In the genomic region with DNA sequence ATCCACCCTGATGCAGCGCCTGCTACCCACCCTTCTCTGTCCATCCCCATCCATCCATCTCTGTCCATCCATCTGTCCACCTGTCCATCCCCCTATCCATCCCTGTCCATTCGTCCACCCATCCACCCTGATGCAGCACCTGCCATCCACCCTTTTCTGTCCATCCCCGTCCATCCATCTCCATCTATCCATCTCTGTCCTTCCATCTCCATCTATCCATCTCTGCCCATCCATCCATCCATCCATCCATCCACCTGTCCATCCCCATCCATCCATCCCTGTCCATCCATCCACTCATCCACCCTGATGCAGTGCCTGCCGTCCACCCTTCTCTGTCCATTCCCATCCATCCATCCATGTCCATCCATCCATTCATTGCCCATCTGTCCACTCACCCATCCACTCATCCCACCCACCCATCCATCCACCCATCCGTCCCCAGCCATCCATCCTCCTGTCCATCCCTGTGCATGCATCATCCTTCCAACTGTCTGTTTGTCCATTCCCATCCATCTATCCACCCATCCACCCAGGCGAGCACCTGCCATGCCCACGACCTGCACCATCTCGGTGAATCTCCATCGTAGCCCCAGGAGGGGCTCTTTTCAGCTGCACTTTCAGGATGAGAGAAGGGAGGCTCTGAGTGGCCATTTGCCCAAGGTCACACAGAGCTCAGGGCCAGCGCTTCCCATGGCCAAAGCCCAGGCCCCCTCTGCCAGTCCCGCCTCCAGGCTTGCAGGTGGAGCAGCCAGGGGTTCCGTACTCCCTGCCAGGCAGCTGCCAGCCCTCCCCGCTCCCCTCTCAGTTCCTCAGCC, we compare ENCODE assay signal across 30 cellular contexts.
A peak's percentile ranks its signal among the peaks of the same experiment; 100 is the strongest.
DNase-seq lines count a peak whose midpoint lies in the region; ATAC-seq, FAIRE-seq and TF ChIP-seq lines count a peak whose summit lies in the region.
"Had no signal": no experiment of that assay in that cellular context is flagged by ENCODE, and none has a peak within 500 bp of the region (broad histone marks: within the 10 kb centered on the region; RNA-seq: fewer than 3 reads in every experiment).

No MANE protein-coding gene starts in this region.

- no peak overlapping the region for H2AK5ac ChIP-seq in H1 (ENCODE audit: low read depth, low read length)
- H2AK5ac ChIP-seq in trophoblast cell (ENCODE audit: low read length), result no peak overlapping the region

- H3K4me2 ChIP-seq in H1 (ENCODE audit: insufficient read depth in 1 of 2, low read depth in 2 of 2, low read length in 2 of 2) (no peak overlapping the region), trophoblast cell (ENCODE audit: low read length) (no peak overlapping the region)
- H3K4me2 ChIP-seq: A549 had no signal

- H3K4me3 ChIP-seq in H1 (ENCODE audit: extremely low read depth in 1 of 4, insufficient read depth in 2 of 4, low read depth in 3 of 4, low read length in 4 of 4) (no peak overlapping the region), trophoblast cell (ENCODE audit: low read depth, low read length) (peak overlapping the region; percentile 32), brain microvascular endothelial cell (ENCODE audit: low read depth, low read length) (no peak overlapping the region)
- H3K4me3 ChIP-seq: A549, adrenal gland, dorsolateral prefrontal cortex, sigmoid colon, suprapubic skin, uterus had no signal

- peak overlapping the region; percentile 8 for H3K27ac Mint-ChIP-seq in stimulated activated naive CD8-positive, alpha-beta T cell treated with anti-CD3 and anti-CD28 coated beads, Interleukin-15, Interleukin-2, amounts not matched to agents 100 ng/mL and 50 ng/mL, for 24 hours
- H3K27ac Mint-ChIP-seq in activated T-cell treated with anti-CD3 and anti-CD28 coated beads, Interleukin-2, amount 50 U/mL, for 24 hours, result no peak overlapping the region
- H3K27ac Mint-ChIP-seq: activated CD8-positive, alpha-beta T cell treated with anti-CD3 and anti-CD28 coated beads for 36 hours; activated naive CD4-positive, alpha-beta T cell treated with anti-CD3 and anti-CD28 coated beads for 36 hours; T-helper 2 cell treated with Interferon-gamma antibody and Interleukin-4, amounts not matched to agents 5 μg/mL and 100 μg/mL, for 36 hours had no signal

- H3K23ac ChIP-seq in H1 (ENCODE audit: insufficient read length) (no peak overlapping the region), trophoblast cell (ENCODE audit: low read length) (no peak overlapping the region)

- DNase-seq in stimulated activated naive CD8-positive, alpha-beta T cell treated with anti-CD3 and anti-CD28 coated beads, Interleukin-15, Interleukin-2, amounts not matched to agents 100 U/mL and 50 U/mL, for 24 hours, result no peak
- DNase-seq in H1 (ENCODE audit: low read depth in 1 of 2, low spot score in 2 of 2) (no peak), trophoblast cell (no peak), brain microvascular endothelial cell (no peak), Kasumi-1 (lab: John Stamatoyannopoulos, UW) (no peak)
- no peak for DNase-seq in activated T-cell treated with anti-CD3 and anti-CD28 coated beads, Interleukin-2, amount 50 U/mL, for 24 hours
- DNase-seq: activated CD8-positive, alpha-beta memory T cell treated with anti-CD3 and anti-CD28 coated beads, Interleukin-2, amount 50 U/mL, for 48 hours; activated CD8-positive, alpha-beta T cell treated with anti-CD3 and anti-CD28 coated beads for 36 hours; activated naive CD4-positive, alpha-beta T cell treated with anti-CD3 and anti-CD28 coated beads for 36 hours; CD4-positive, alpha-beta memory T cell; cerebellar nuclear complex; DMS 273 treated with DMSO at 0.1 percent for 48 hours; GOT3; mammary epithelial cell; NCI-H1092; NCI-H1694; PC-3; SHP77 treated with DMSO at 0.1 percent for 48 hours; sigmoid colon; stimulated activated CD4-positive, alpha-beta T cell treated with anti-CD3 and anti-CD28 coated beads, Interleukin-4, amount 100 ng/mL, for 24 hours; uterus had no signal

- H3K4me1 ChIP-seq in H1 (replicated peaks in 1 of 4; ENCODE audit: control insufficient read depth in 3 of 4, insufficient read depth in 4 of 4, low read length in 3 of 4), result no peaks in the 10 kb centered on the region
- H3K4me1 ChIP-seq in trophoblast cell (ENCODE audit: control insufficient read depth in 1 of 2, insufficient read depth in 2 of 2, low read length in 2 of 2), result no peaks in the 10 kb centered on the region
- H3K4me1 ChIP-seq: adrenal gland, sigmoid colon, suprapubic skin, uterus had no signal

- no peak for TF ChIP-seq POLR2A in H1 (IDR thresholded peaks at IDR 0.05; ENCODE audit: control extremely low read depth in 1 of 2, low read depth in 2 of 2, low read length in 2 of 2)

- TF ChIP-seq RAD21 in H1 (IDR thresholded peaks at IDR 0.05 in 1 of 2, conservative IDR thresholded peaks at IDR 0.05 in 1 of 2; ENCODE audit: low read depth in 2 of 2, low read length in 2 of 2), result no peak

- no peak for TF ChIP-seq EP300 in H1 (IDR thresholded peaks at IDR 0.05; ENCODE audit: borderline replicate concordance in 1 of 2, low read depth in 2 of 2, low read length in 2 of 2)

- H3K14ac ChIP-seq in H1 (ENCODE audit: insufficient read length) (no peak overlapping the region), trophoblast cell (ENCODE audit: low read length) (no peak overlapping the region)

- H3K56ac ChIP-seq in H1 (replicated peaks; ENCODE audit: insufficient read length, low read depth, low read length), result no peak overlapping the region

- POLR2A ChIA-PET in H1 (lab: Charles Lee; ENCODE audit: partially characterized antibody), result no interaction called here

- H3K23me2 ChIP-seq in H1 (ENCODE audit: low read depth, low read length), result peaks cover 5% of the 10 kb centered on the region

- H2BK120ac ChIP-seq in H1 (replicated peaks; ENCODE audit: low read depth, low read length) (no peak overlapping the region), trophoblast cell (ENCODE audit: insufficient read depth, low read length, poor library complexity) (no peak overlapping the region)

- TF ChIP-seq CTCF in H1 (IDR thresholded peaks at IDR 0.05; ENCODE audit: control extremely low read depth in 1 of 3, insufficient read depth in 1 of 3, low read depth in 1 of 3, low read length in 3 of 3) (no peak), brain microvascular endothelial cell (IDR thresholded peaks at IDR 0.05; ENCODE audit: low read depth, low read length, missing control alignments) (no peak)

- H4K20me1 ChIP-seq in H1 (replicated peaks in 1 of 2; ENCODE audit: control insufficient read depth in 1 of 2, insufficient read depth in 2 of 2, low read length in 2 of 2), result peaks cover 2 to 8% of the 10 kb centered on the region in 2 experiments

- no peak overlapping the region for H3K4ac ChIP-seq in H1 (replicated peaks; ENCODE audit: insufficient read length, low read depth, low read length)
- no peak overlapping the region for H3K4ac ChIP-seq in trophoblast cell (ENCODE audit: low read depth, low read length)

- no peaks in the 10 kb centered on the region for H3K79me2 ChIP-seq in H1 (ENCODE audit: control insufficient read depth in 1 of 2, insufficient read depth in 2 of 2, low read length in 2 of 2)
- H3K79me2 ChIP-seq in trophoblast cell (ENCODE audit: control insufficient read depth, insufficient read depth, low read length, poor library complexity), result no peaks in the 10 kb centered on the region

- H3K9me3 Mint-ChIP-seq in stimulated activated naive CD8-positive, alpha-beta T cell treated with anti-CD3 and anti-CD28 coated beads, Interleukin-15, Interleukin-2, amounts not matched to agents 100 ng/mL and 50 ng/mL, for 24 hours, result no peaks in the 10 kb centered on the region
- no peaks in the 10 kb centered on the region for H3K9me3 Mint-ChIP-seq in activated T-cell treated with anti-CD3 and anti-CD28 coated beads, Interleukin-2, amount 50 U/mL, for 24 hours
- H3K9me3 Mint-ChIP-seq: activated CD8-positive, alpha-beta T cell treated with anti-CD3 and anti-CD28 coated beads for 36 hours; activated naive CD4-positive, alpha-beta T cell treated with anti-CD3 and anti-CD28 coated beads for 36 hours; IgD-negative memory B cell; T-helper 2 cell treated with Interferon-gamma antibody and Interleukin-4, amounts not matched to agents 5 μg/mL and 100 μg/mL, for 36 hours had no signal

- H3K79me1 ChIP-seq in H1 (ENCODE audit: low read depth, low read length) (0 out of 2 replicates have a peak, but pooled peaks cover 2% of the 10 kb centered on the region), trophoblast cell (ENCODE audit: low read length) (no peaks in the 10 kb centered on the region)

- H2BK15ac ChIP-seq in H1 (ENCODE audit: low read length), result no peak overlapping the region

- H3K27ac ChIP-seq in H1 (ENCODE audit: low read depth, low read length), result no peak overlapping the region
- no peak overlapping the region for H3K27ac ChIP-seq in trophoblast cell (ENCODE audit: low read depth, low read length)
- no peak overlapping the region for H3K27ac ChIP-seq in brain microvascular endothelial cell
- H3K27ac ChIP-seq: A549, adrenal gland, sigmoid colon, suprapubic skin, uterus had no signal

- H4K91ac ChIP-seq in H1 (replicated peaks; ENCODE audit: insufficient read length, low read length) (no peak overlapping the region), trophoblast cell (ENCODE audit: low read depth, low read length) (no peak overlapping the region)

- no peak overlapping the region; the same call in 1 of the 2 replicates for H4K8ac ChIP-seq in H1 (ENCODE audit: extremely low read depth, insufficient read depth, low read length)
- no peak overlapping the region for H4K8ac ChIP-seq in trophoblast cell (ENCODE audit: low read depth, low read length)

- H2BK5ac ChIP-seq in H1 (ENCODE audit: low read depth, low read length) (no peak overlapping the region; the same call in 1 of the 2 replicates), trophoblast cell (ENCODE audit: low read depth, low read length, poor library complexity) (no peak overlapping the region)

- no peak overlapping the region for H4K12ac ChIP-seq in trophoblast cell (ENCODE audit: low read depth, low read length)

- peaks cover 16% of the 10 kb centered on the region for H3K4me1 Mint-ChIP-seq in stimulated activated naive CD8-positive, alpha-beta T cell treated with anti-CD3 and anti-CD28 coated beads, Interleukin-15, Interleukin-2, amounts not matched to agents 100 ng/mL and 50 ng/mL, for 24 hours (ENCODE audit: low read depth)
- no peaks in the 10 kb centered on the region for H3K4me1 Mint-ChIP-seq in activated T-cell treated with anti-CD3 and anti-CD28 coated beads, Interleukin-2, amount 50 U/mL, for 24 hours (ENCODE audit: low read depth)

- WGBS in H1 (ENCODE audit: extremely low coverage in 1 of 2, insufficient coverage in 1 of 2, insufficient read length in 1 of 2, insufficient replicate concordance in 2 of 2, low coverage in 1 of 2, low lambda C conversion rate in 2 of 2, missing lambda C conversion rate in 1 of 2), 2 experiments, result 93% methylated on average over 13 of the region's 13 CpGs; no CpG with 5 or more reads in 1 of the 2 experiments
- WGBS in trophoblast cell (ENCODE audit: extremely low coverage, insufficient coverage, insufficient read length), result no CpG with 5 or more reads among the region's 13 CpGs

- H3K9me3 ChIP-seq in H1 (ENCODE audit: insufficient read depth in 2 of 2, low read depth in 1 of 2, low read length in 1 of 2), result no peaks in the 10 kb centered on the region
- peaks cover 3% of the 10 kb centered on the region for H3K9me3 ChIP-seq in trophoblast cell (ENCODE audit: insufficient read depth, low read depth, low read length)
- H3K9me3 ChIP-seq: A549, adrenal gland, sigmoid colon, suprapubic skin, uterus had no signal

- H2AFZ ChIP-seq in H1 (ENCODE audit: low read length) (no peak overlapping the region), trophoblast cell (ENCODE audit: insufficient read depth, low read length, poor library complexity) (no peak overlapping the region)

- H2BK12ac ChIP-seq in H1 (ENCODE audit: low read depth, low read length) (no peak overlapping the region), trophoblast cell (ENCODE audit: low read length) (no peak overlapping the region)

- in situ Hi-C loops in brain microvascular endothelial cell (cut with HindIII; ENCODE audit: low pct_ligation_motif_present, low sequenced_read_pairs), result no loop called here

- H3K27me3 Mint-ChIP-seq in stimulated activated naive CD8-positive, alpha-beta T cell treated with anti-CD3 and anti-CD28 coated beads, Interleukin-15, Interleukin-2, amounts not matched to agents 100 ng/mL and 50 ng/mL, for 24 hours, result no peaks in the 10 kb centered on the region
- H3K27me3 Mint-ChIP-seq in activated T-cell treated with anti-CD3 and anti-CD28 coated beads, Interleukin-2, amount 50 U/mL, for 24 hours, result no peaks in the 10 kb centered on the region
- H3K27me3 Mint-ChIP-seq: activated CD8-positive, alpha-beta T cell treated with anti-CD3 and anti-CD28 coated beads for 36 hours; CD4-positive, alpha-beta memory T cell; IgD-negative memory B cell had no signal

- no peak overlapping the region for H3K18ac ChIP-seq in H1 (ENCODE audit: extremely low read depth, low read length)
- H3K18ac ChIP-seq in trophoblast cell (ENCODE audit: low read length), result no peak overlapping the region

- no peaks in the 10 kb centered on the region; a peak in 2 of 7 replicates for H3K27me3 ChIP-seq in H1 (replicated peaks in 1 of 4; ENCODE audit: control insufficient read depth in 3 of 4, extremely low read depth in 1 of 4, insufficient read depth in 3 of 4, low read length in 3 of 4)
- no peaks in the 10 kb centered on the region for H3K27me3 ChIP-seq in trophoblast cell (ENCODE audit: insufficient read depth, low read length)
- no peaks in the 10 kb centered on the region for H3K27me3 ChIP-seq in brain microvascular endothelial cell (replicated peaks)
- H3K27me3 ChIP-seq: adrenal gland, dorsolateral prefrontal cortex, sigmoid colon, suprapubic skin, uterus had no signal

- peak overlapping the region; percentile 6; the same call in 1 of the 2 replicates for H2BK20ac ChIP-seq in H1 (ENCODE audit: low read length)

- H3K36me3 ChIP-seq in H1 (ENCODE audit: control insufficient read depth in 2 of 4, insufficient read depth in 4 of 4, low read length in 3 of 4) (no peaks in the 10 kb centered on the region), trophoblast cell (ENCODE audit: control insufficient read depth in 1 of 2, insufficient read depth in 2 of 2, low read length in 2 of 2) (no peaks in the 10 kb centered on the region), brain microvascular endothelial cell (replicated peaks) (no peaks in the 10 kb centered on the region)
- H3K36me3 ChIP-seq: adrenal gland, sigmoid colon, suprapubic skin, uterus had no signal

- no peak for ATAC-seq in stimulated activated naive CD8-positive, alpha-beta T cell treated with anti-CD3 and anti-CD28 coated beads, Interleukin-15, Interleukin-2, amounts not matched to agents 100 U/mL and 50 U/mL, for 24 hours
- ATAC-seq in HG03571 (IDR thresholded peaks at IDR 0.05; ENCODE audit: unreplicated experiment), result no peak
- ATAC-seq: A549; activated CD8-positive, alpha-beta T cell treated with anti-CD3 and anti-CD28 coated beads for 36 hours; PC-3 had no signal

- no peak overlapping the region for H3K4me3 Mint-ChIP-seq in stimulated activated naive CD8-positive, alpha-beta T cell treated with anti-CD3 and anti-CD28 coated beads, Interleukin-15, Interleukin-2, amounts not matched to agents 100 ng/mL and 50 ng/mL, for 24 hours
- H3K4me3 Mint-ChIP-seq in activated T-cell treated with anti-CD3 and anti-CD28 coated beads, Interleukin-2, amount 50 U/mL, for 24 hours, result no peak overlapping the region
- H3K4me3 Mint-ChIP-seq: activated CD8-positive, alpha-beta T cell treated with anti-CD3 and anti-CD28 coated beads for 36 hours; activated naive CD4-positive, alpha-beta T cell treated with anti-CD3 and anti-CD28 coated beads for 36 hours; T-helper 2 cell treated with Interferon-gamma antibody and Interleukin-4, amounts not matched to agents 5 μg/mL and 100 μg/mL, for 36 hours had no signal

- H3K36me3 Mint-ChIP-seq in stimulated activated naive CD8-positive, alpha-beta T cell treated with anti-CD3 and anti-CD28 coated beads, Interleukin-15, Interleukin-2, amounts not matched to agents 100 ng/mL and 50 ng/mL, for 24 hours (ENCODE audit: low read depth), result no peaks in the 10 kb centered on the region
- no peaks in the 10 kb centered on the region for H3K36me3 Mint-ChIP-seq in activated T-cell treated with anti-CD3 and anti-CD28 coated beads, Interleukin-2, amount 50 U/mL, for 24 hours (ENCODE audit: low read depth)

- FAIRE-seq in H1 (lab: Jason Lieb, UNC), result no peak
- FAIRE-seq: A549, frontal cortex had no signal

- CTCF ChIA-PET in H1 (lab: Charles Lee; ENCODE audit: partially characterized antibody), result interaction anchor here (1.8 to 3.1 kb wide), 3 partner anchors 13 to 59 kb away, joined by 6 to 12 read pairs (median 8); no protein-coding TSS in a partner anchor

- H3K9ac ChIP-seq in H1 (replicated peaks in 1 of 4; ENCODE audit: extremely low read depth in 1 of 4, low read depth in 3 of 4, low read length in 3 of 4), result no peak overlapping the region
- H3K9ac ChIP-seq in trophoblast cell (ENCODE audit: low read length), result no peak overlapping the region

- H4K5ac ChIP-seq in H1 (ENCODE audit: insufficient read length, low read depth, low read length), result no peak overlapping the region
